Comparison of ENCODE assay signal across 3 cellular contexts in genomic region chr10:72020914-72021754, GRCh38.
TF ChIP-seq lines count a peak whose summit lies in the region.

No MANE protein-coding gene starts in this region.

TF ChIP-seq in IMR-90, 13 proteins besides CTCF, POLR2A, EP300 and RAD21:
- TF ChIP-seq SMC3 (IDR thresholded peaks at IDR 0.05; ENCODE audit: low read depth, low read length) (no peak), MAZ (IDR thresholded peaks at IDR 0.05; ENCODE audit: borderline replicate concordance, low read depth, low read length) (no peak), FOS (IDR thresholded peaks at IDR 0.05; ENCODE audit: low read depth, low read length) (no peak), ELK1 (IDR thresholded peaks at IDR 0.05; ENCODE audit: borderline replicate concordance, low read depth, low read length) (no peak), BHLHE40 (IDR thresholded peaks at IDR 0.05; ENCODE audit: low read depth, low read length) (no peak), NFE2L2 (IDR thresholded peaks at IDR 0.05; ENCODE audit: low read depth, low read length) (no peak), USF2 (IDR thresholded peaks at IDR 0.05; ENCODE audit: low read depth, low read length) (no peak), MAFK (IDR thresholded peaks at IDR 0.05; ENCODE audit: low read depth, low read length) (no peak), RFX5 (IDR thresholded peaks at IDR 0.05; ENCODE audit: low read depth, low read length) (no peak), MXI1 (IDR thresholded peaks at IDR 0.05; ENCODE audit: borderline replicate concordance, low read depth, low read length) (no peak), CHD1 (IDR thresholded peaks at IDR 0.05; ENCODE audit: low read depth, low read length) (no peak), RCOR1 (IDR thresholded peaks at IDR 0.05; ENCODE audit: insufficient replicate concordance, low read length) (no peak), CEBPB (IDR thresholded peaks at IDR 0.05; ENCODE audit: low read depth, low read length) (no peak)

TF ChIP-seq in endothelial cell of umbilical vein, 7 proteins besides CTCF, POLR2A, EP300 and RAD21:
- no peak for TF ChIP-seq JUN (IDR thresholded peaks at IDR 0.05; ENCODE audit: borderline replicate concordance, insufficient read depth, insufficient read length, low read depth)
- TF ChIP-seq GATA2 (IDR thresholded peaks at IDR 0.05; ENCODE audit: insufficient read depth, insufficient read length, low read depth, low read length), result no peak
- TF ChIP-seq POLR2AphosphoS5 (IDR thresholded peaks at IDR 0.05; ENCODE audit: insufficient read depth, low read depth, low read length), result no peak
- TF ChIP-seq MAX (IDR thresholded peaks at IDR 0.05; ENCODE audit: insufficient read depth, insufficient read length), result no peak
- TF ChIP-seq MYC (IDR thresholded peaks at IDR 0.05; ENCODE audit: low read depth, low read length), result no peak
- no peak for TF ChIP-seq FOS (IDR thresholded peaks at IDR 0.05; ENCODE audit: borderline replicate concordance, insufficient read depth, low read length)

TF ChIP-seq in GM23338, 12 proteins besides CTCF, POLR2A, EP300 and RAD21:
- TF ChIP-seq ZNF462 (CRISPR knock-in tag; IDR thresholded peaks at IDR 0.05) (no peak), NANOG (IDR thresholded peaks at IDR 0.05; ENCODE audit: borderline replicate concordance) (no peak), ZNF331 (CRISPR knock-in tag; IDR thresholded peaks at IDR 0.05; ENCODE audit: low read depth) (no peak), EZH2phosphoT487 (IDR thresholded peaks at IDR 0.05; ENCODE audit: unreplicated experiment) (no peak), JUNB (IDR thresholded peaks at IDR 0.05; ENCODE audit: unreplicated experiment) (no peak), ETS1 (IDR thresholded peaks at IDR 0.05) (no peak), CREB1 (CRISPR knock-in tag; IDR thresholded peaks at IDR 0.05; ENCODE audit: low read depth) (no peak), ZNF114 (CRISPR knock-in tag; IDR thresholded peaks at IDR 0.05) (no peak), POLR2AphosphoS5 (IDR thresholded peaks at IDR 0.05; ENCODE audit: low read depth) (no peak), STAT1 (IDR thresholded peaks at IDR 0.05; ENCODE audit: unreplicated experiment) (no peak), EZH2 (IDR thresholded peaks at IDR 0.05; ENCODE audit: low read depth, unreplicated experiment) (no peak), REST (IDR thresholded peaks at IDR 0.05; ENCODE audit: unreplicated experiment) (no peak)
